8 cellular contexts compared by ENCODE assay signal in genomic region chr2:219570924-219571310, GRCh38. TPM values are rescaled to one million over a fixed set of nuclear protein-coding genes. Genes with fewer than 3 reads are reported as not detected.
DNase-seq lines count a peak whose midpoint lies in the region; ATAC-seq and TF ChIP-seq lines count a peak whose summit lies in the region.

No MANE protein-coding gene starts in this region.

- H3K4me3 ChIP-seq in duodenal mucosa (ENCODE audit: low read depth in 1 of 2, low read length in 2 of 2), result peak overlapping the region; percentile 55 to 61
- peak overlapping the region; percentile 37 to 60 for H3K4me3 ChIP-seq in uterus

- peaks cover under 1 to 1% of the 10 kb centered on the region in 2 donors for H3K4me1 ChIP-seq in duodenal mucosa (ENCODE audit: control insufficient read depth in 1 of 2, insufficient read depth in 2 of 2, low read length in 2 of 2)
- peaks cover 0 to 6% of the 10 kb centered on the region in 2 donors for H3K4me1 ChIP-seq in uterus

- TF ChIP-seq POLR2A in uterus (IDR thresholded peaks at IDR 0.05), result no peak

- no peaks in the 10 kb centered on the region for H3K9me3 Mint-ChIP-seq in activated naive CD8-positive, alpha-beta T cell treated with anti-CD3 and anti-CD28 coated beads, Interleukin-2, amount 10 ng/mL, durations not matched to agents 7 days and 5 days
- no peaks in the 10 kb centered on the region for H3K9me3 Mint-ChIP-seq in activated naive CD8-positive, alpha-beta T cell treated with anti-CD3 and anti-CD28 coated beads, Interleukin-2, amount 50 U/mL, for 24 hours
- H3K9me3 Mint-ChIP-seq in memory B cell, result no peaks in the 10 kb centered on the region

- intact Hi-C loops in uterus (cut with DNase I; ENCODE audit: low total_unique reads), result no loop called here

- H3K27ac Mint-ChIP-seq in activated naive CD8-positive, alpha-beta T cell treated with anti-CD3 and anti-CD28 coated beads, Interleukin-2, amount 10 ng/mL, durations not matched to agents 7 days and 5 days, result no peak overlapping the region
- H3K27ac Mint-ChIP-seq in activated naive CD8-positive, alpha-beta T cell treated with anti-CD3 and anti-CD28 coated beads, Interleukin-2, amount 50 U/mL, for 24 hours, result no peak overlapping the region
- H3K27ac Mint-ChIP-seq in memory B cell, result no peak overlapping the region

- H3K27me3 Mint-ChIP-seq in activated naive CD8-positive, alpha-beta T cell treated with anti-CD3 and anti-CD28 coated beads, Interleukin-2, amount 10 ng/mL, durations not matched to agents 7 days and 5 days, result peaks cover 46% of the 10 kb centered on the region
- peaks cover 52% of the 10 kb centered on the region for H3K27me3 Mint-ChIP-seq in activated naive CD8-positive, alpha-beta T cell treated with anti-CD3 and anti-CD28 coated beads, Interleukin-2, amount 50 U/mL, for 24 hours
- peaks cover 27% of the 10 kb centered on the region for H3K27me3 Mint-ChIP-seq in memory B cell

- no peaks in the 10 kb centered on the region for H3K4me1 Mint-ChIP-seq in activated naive CD8-positive, alpha-beta T cell treated with anti-CD3 and anti-CD28 coated beads, Interleukin-2, amount 10 ng/mL, durations not matched to agents 7 days and 5 days
- no peaks in the 10 kb centered on the region for H3K4me1 Mint-ChIP-seq in activated naive CD8-positive, alpha-beta T cell treated with anti-CD3 and anti-CD28 coated beads, Interleukin-2, amount 50 U/mL, for 24 hours
- H3K4me1 Mint-ChIP-seq in memory B cell, result peaks cover 4% of the 10 kb centered on the region

- no peaks in the 10 kb centered on the region for H3K36me3 Mint-ChIP-seq in activated naive CD8-positive, alpha-beta T cell treated with anti-CD3 and anti-CD28 coated beads, Interleukin-2, amount 10 ng/mL, durations not matched to agents 7 days and 5 days
- no peaks in the 10 kb centered on the region for H3K36me3 Mint-ChIP-seq in activated naive CD8-positive, alpha-beta T cell treated with anti-CD3 and anti-CD28 coated beads, Interleukin-2, amount 50 U/mL, for 24 hours (ENCODE audit: low read depth)
- H3K36me3 Mint-ChIP-seq in memory B cell, result no peaks in the 10 kb centered on the region

- H3K27ac ChIP-seq in duodenal mucosa (ENCODE audit: low read depth, low read length) (no peak overlapping the region), uterus (peak overlapping the region; percentile 87 to 88)

- H3K27me3 ChIP-seq in duodenal mucosa (ENCODE audit: control insufficient read depth in 1 of 2, insufficient read depth in 2 of 2, low read length in 2 of 2) (peaks cover 8 to 17% of the 10 kb centered on the region in 2 donors), uterus (no peaks in the 10 kb centered on the region)

- peak; percentile 27 for ATAC-seq in activated naive CD8-positive, alpha-beta T cell treated with anti-CD3 and anti-CD28 coated beads, Interleukin-2, amount 10 ng/mL, durations not matched to agents 7 days and 5 days (ENCODE audit: low read depth)
- no peak for ATAC-seq in activated naive CD8-positive, alpha-beta T cell treated with anti-CD3 and anti-CD28 coated beads, Interleukin-2, amount 50 U/mL, for 24 hours
- ATAC-seq in memory B cell (ENCODE audit: low read depth) (peak; percentile 21), GM18511 (IDR thresholded peaks at IDR 0.05; ENCODE audit: unreplicated experiment) (no peak)

- no peak for TF ChIP-seq CTCF in uterus (IDR thresholded peaks at IDR 0.05)

- no peaks in the 10 kb centered on the region for H3K9me3 ChIP-seq in duodenal mucosa (ENCODE audit: control insufficient read depth in 1 of 2, low read length in 2 of 2)
- no peaks in the 10 kb centered on the region for H3K9me3 ChIP-seq in uterus

- H3K9ac ChIP-seq in duodenal mucosa (ENCODE audit: low read depth in 1 of 2, low read length in 2 of 2), result peak overlapping the region in 1 of 2 donors; percentile 47

- POLR2A ChIA-PET in activated naive CD8-positive, alpha-beta T cell treated with anti-CD3 and anti-CD28 coated beads, Interleukin-2, amount 10 ng/mL, durations not matched to agents 7 days and 5 days (lab: Charles Lee), result no interaction called here

- no peak overlapping the region for H3K4me3 Mint-ChIP-seq in activated naive CD8-positive, alpha-beta T cell treated with anti-CD3 and anti-CD28 coated beads, Interleukin-2, amount 10 ng/mL, durations not matched to agents 7 days and 5 days
- H3K4me3 Mint-ChIP-seq in activated naive CD8-positive, alpha-beta T cell treated with anti-CD3 and anti-CD28 coated beads, Interleukin-2, amount 50 U/mL, for 24 hours, result no peak overlapping the region
- H3K4me3 Mint-ChIP-seq in memory B cell, result no peak overlapping the region

- H3K36me3 ChIP-seq in duodenal mucosa (ENCODE audit: control insufficient read depth in 1 of 2, insufficient read depth in 2 of 2, low read length in 2 of 2), result no peaks in the 10 kb centered on the region
- no peaks in the 10 kb centered on the region for H3K36me3 ChIP-seq in uterus

- no peak for DNase-seq in activated naive CD8-positive, alpha-beta T cell treated with anti-CD3 and anti-CD28 coated beads, Interleukin-2, amount 10 ng/mL, durations not matched to agents 7 days and 5 days
- DNase-seq in activated naive CD8-positive, alpha-beta T cell treated with anti-CD3 and anti-CD28 coated beads, Interleukin-2, amount 50 U/mL, for 24 hours, result no peak
- no peak for DNase-seq in memory B cell (ENCODE audit: low spot score in 2 of 2)
- DNase-seq in uterus, result no peak
- no peak for DNase-seq in COLO829 (ENCODE audit: low spot score)
- no peak for DNase-seq in ecto neural progenitor cell (ENCODE audit: low spot score)

RNA-seq across cellular contexts. Expression of gene OBSL1, which starts 0.4 kb away (rescaled TPM):
- total RNA-seq in activated naive CD8-positive, alpha-beta T cell treated with anti-CD3 and anti-CD28 coated beads, Interleukin-2, amount 10 ng/mL, durations not matched to agents 7 days and 5 days, result not detected
- total RNA-seq in uterus, result 100 to 1,000 TPM in 2 of 4 donors, 10 to 100 TPM in 2; 53.2 to 146 (median 113) TPM

RNA-seq across cellular contexts. Expression of gene INHA, which starts 1.2 kb away (rescaled TPM):
- not detected for total RNA-seq in activated naive CD8-positive, alpha-beta T cell treated with anti-CD3 and anti-CD28 coated beads, Interleukin-2, amount 10 ng/mL, durations not matched to agents 7 days and 5 days
- total RNA-seq in uterus, result 1 to 10 TPM in 1 of 4 donors, not detected in 3; 2.4 TPM

RNA-seq across cellular contexts. Expression of gene STK11IP, which starts 26.7 kb away (rescaled TPM):
- 10 to 100 TPM; 36.3 to 37.5 TPM for total RNA-seq in activated naive CD8-positive, alpha-beta T cell treated with anti-CD3 and anti-CD28 coated beads, Interleukin-2, amount 10 ng/mL, durations not matched to agents 7 days and 5 days
- 10 to 100 TPM in 2 of 4 donors, 1 to 10 TPM in 1, under 1 TPM in 1; 0.51 to 28.0 (median 13.1) TPM for total RNA-seq in uterus

RNA-seq across cellular contexts. Expression of gene TMEM198, which starts 27.1 kb away (rescaled TPM):
- 1 to 10 TPM in 1 of 2 experiments, under 1 TPM in 1; 0.85 to 1.1 TPM for total RNA-seq in activated naive CD8-positive, alpha-beta T cell treated with anti-CD3 and anti-CD28 coated beads, Interleukin-2, amount 10 ng/mL, durations not matched to agents 7 days and 5 days
- 1 to 10 TPM in 2 of 4 donors, under 1 TPM in 1, not detected in 1; 0.77 to 5.3 (median 5.1) TPM for total RNA-seq in uterus

RNA-seq across cellular contexts. Expression of gene CHPF, which starts 27.3 kb away (rescaled TPM):
- total RNA-seq in activated naive CD8-positive, alpha-beta T cell treated with anti-CD3 and anti-CD28 coated beads, Interleukin-2, amount 10 ng/mL, durations not matched to agents 7 days and 5 days, result 1 to 10 TPM; 7.7 to 8.1 TPM
- 100 to 1,000 TPM in 1 of 4 donors, 10 to 100 TPM in 3; 16.5 to 194 (median 42.5) TPM for total RNA-seq in uterus

Comparison
In these comparisons a context has a peak if more than half of its experiments do, and no peak if none do; other contexts are left out.
1. ATAC-seq: peak in activated naive CD8-positive, alpha-beta T cell treated with anti-CD3 and anti-CD28 coated beads, Interleukin-2, amount 10 ng/mL, durations not matched to agents 7 days and 5 days (single experiment) and memory B cell (single experiment); none in activated naive CD8-positive, alpha-beta T cell treated with anti-CD3 and anti-CD28 coated beads, Interleukin-2, amount 50 U/mL, for 24 hours (single experiment) and GM18511 (single experiment).
2. RNA of gene OBSL1, which starts 0.4 kb away (total RNA-seq): 53.2 to 146 TPM in uterus; not detected in activated naive CD8-positive, alpha-beta T cell treated with anti-CD3 and anti-CD28 coated beads, Interleukin-2, amount 10 ng/mL, durations not matched to agents 7 days and 5 days; every median in the first group is over 10 times any median in the second.